In the genomic region with DNA sequence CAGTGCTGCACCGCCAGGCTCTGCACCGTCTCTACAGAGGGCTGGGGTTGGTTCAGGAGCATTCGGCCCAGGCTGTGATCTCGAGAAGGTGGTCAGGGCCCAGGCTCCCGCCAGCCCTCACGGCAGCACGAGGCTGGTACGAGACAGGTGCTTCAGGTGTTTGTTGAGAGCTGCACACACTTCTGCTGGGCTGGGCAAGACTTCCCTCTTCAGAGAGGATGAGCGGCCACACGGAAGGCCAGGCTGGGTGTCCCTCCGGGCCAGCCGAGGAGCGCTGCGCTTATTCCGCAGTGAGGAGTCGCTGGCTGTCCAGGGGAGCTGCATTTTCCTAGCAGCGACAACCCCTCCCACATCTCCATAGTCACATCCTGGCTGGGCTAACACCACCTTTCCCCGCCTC, we compare ENCODE assay signal across 21 cellular contexts.
"Had no signal": no experiment of that assay in that cellular context is flagged by ENCODE, and none has a peak within 500 bp of the region (broad histone marks: within the 10 kb centered on the region; RNA-seq: fewer than 3 reads in every experiment).

No MANE protein-coding gene starts in this region.

- H3K9me3 ChIP-seq: adrenal gland, breast epithelium, gastrocnemius medialis, neutrophil, pancreas, right lobe of liver, testis had no signal

- H3K4me3 ChIP-seq: adrenal gland, breast epithelium, coronary artery, gastrocnemius medialis, pancreas, right lobe of liver, testis had no signal

- H3K36me3 ChIP-seq: adrenal gland, breast epithelium, gastrocnemius medialis, neutrophil, pancreas, right lobe of liver had no signal

- ATAC-seq: activated naive CD4-positive, alpha-beta T cell treated with anti-CD3 and anti-CD28 coated beads, Interleukin-2, amount 50 U/mL, for 72 hours; activated T-cell treated with anti-CD3 and anti-CD28 coated beads, Interleukin-2, amount 50 U/mL, for 72 hours; gastrocnemius medialis; left ventricle myocardium superior; naive thymus-derived CD8-positive, alpha-beta T cell; pancreas; right lobe of liver; stimulated activated memory B cell treated with anti-CD40 and anti-IgM and Interleukin-4, amounts not matched to agents 10 μg/mL and 1 μg/mL and 100 μg/mL, for 72 hours had no signal

- FAIRE-seq: astrocyte, pancreas had no signal

- H3K4me1 ChIP-seq: breast epithelium, gastrocnemius medialis, pancreas, right lobe of liver had no signal

- DNase-seq: activated CD4-positive, alpha-beta T cell treated with anti-CD3 and anti-CD28 coated beads for 1 hour; activated CD8-positive, alpha-beta memory T cell treated with anti-CD3 and anti-CD28 coated beads for 24 hours; activated CD8-positive, alpha-beta memory T cell treated with anti-CD3 and anti-CD28 coated beads, Interleukin-2, amount 50 U/mL, for 48 hours; activated gamma-delta T cell treated with Interleukin-2 at 50 U/mL for 16 hours; activated T-cell treated with anti-CD3 and anti-CD28 coated beads, Interleukin-2, amount 50 U/mL, for 72 hours; gastrocnemius medialis; left ventricle myocardium superior; mesendoderm; naive thymus-derived CD8-positive, alpha-beta T cell; pancreas; stimulated activated CD4-positive, alpha-beta T cell treated with anti-CD3 and anti-CD28 coated beads, Interleukin-4, amount 100 ng/mL, for 4 hours; T1000; testis had no signal

- H3K27ac ChIP-seq: breast epithelium, coronary artery, gastrocnemius medialis, neutrophil, pancreas, right lobe of liver, testis had no signal
